Comparison of ENCODE assay signal across 10 cellular contexts in the genomic region with DNA sequence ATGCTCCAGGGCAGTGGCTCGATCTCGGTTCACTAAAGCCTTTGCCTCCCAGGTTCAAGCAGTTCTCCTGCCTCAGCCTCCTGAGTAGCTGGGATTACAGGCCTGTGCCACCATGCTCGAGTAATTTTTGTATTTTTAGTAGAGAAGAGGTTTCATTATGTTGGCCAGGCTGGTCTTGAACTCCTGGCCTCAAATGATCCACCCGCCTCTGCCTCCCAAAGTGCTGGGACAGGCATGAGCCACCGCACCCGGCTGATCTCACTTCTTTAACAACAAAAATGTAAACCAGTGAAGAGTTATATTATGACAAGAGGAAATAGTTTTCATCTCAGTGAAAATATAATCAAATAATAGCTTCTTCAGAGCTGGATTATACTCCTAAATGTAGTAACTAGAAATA. TPM values are rescaled to one million over a fixed set of nuclear protein-coding genes. Genes with fewer than 3 reads are reported as not detected.
"Had no signal": no experiment of that assay in that cellular context is flagged by ENCODE, and none has a peak within 500 bp of the region (broad histone marks: within the 10 kb centered on the region; RNA-seq: fewer than 3 reads in every experiment).

No MANE protein-coding gene starts in this region.

RNA-seq across cellular contexts. Expression of a gene that starts 14.0 kb away (rescaled TPM):
- total RNA-seq: OCI-LY7, PC-3, PC-9, Peyer's patch, Right ventricle myocardium superior, RPMI7951, SJCRH30, SJSA1, T-cell had no signal

RNA-seq across cellular contexts. Expression of a gene that starts 16.3 kb away (rescaled TPM):
- total RNA-seq: OCI-LY7, PC-3, PC-9, Peyer's patch, Right ventricle myocardium superior, SJCRH30, SJSA1, SK-MEL-5, T-cell had no signal

RNA-seq across cellular contexts. Expression of a gene that starts 43.9 kb away (rescaled TPM):
- total RNA-seq: OCI-LY7, PC-3, PC-9, Peyer's patch, Right ventricle myocardium superior, RPMI7951, SJCRH30, SJSA1, SK-MEL-5, T-cell had no signal
